ENCODE assay signal across 10 cellular contexts in genomic region chr19:41883463-41883820, GRCh38. TPM values are rescaled to one million over a fixed set of nuclear protein-coding genes. Genes with fewer than 3 reads are reported as not detected.
DNase-seq lines count a peak whose midpoint lies in the region; ATAC-seq and TF ChIP-seq lines count a peak whose summit lies in the region.
"Had no signal": no experiment of that assay in that cellular context is flagged by ENCODE, and none has a peak within 500 bp of the region (broad histone marks: within the 10 kb centered on the region; RNA-seq: fewer than 3 reads in every experiment).

No MANE protein-coding gene starts in this region.

- H3K27me3 ChIP-seq in GM06990 (replicated peaks; ENCODE audit: control insufficient read depth, insufficient read depth, low read length) (no peaks in the 10 kb centered on the region), esophagus squamous epithelium (no peaks in the 10 kb centered on the region), parathyroid adenoma (ENCODE audit: control insufficient read depth, insufficient read depth, low read length) (no peaks in the 10 kb centered on the region)

- peak overlapping the region; percentile 88 to 98 (median 95) for H3K4me3 Mint-ChIP-seq in T-cell

- 1% methylated on average over 15 to 23 of the region's 23 CpGs for WGBS in esophagus squamous epithelium, 2 donors

- H3K9me3 ChIP-seq in esophagus squamous epithelium: no peaks in the 10 kb centered on the region
- H3K9me3 ChIP-seq in parathyroid adenoma (ENCODE audit: control insufficient read depth, low read length): no peaks in the 10 kb centered on the region

- H3K9me3 Mint-ChIP-seq in T-cell: no peaks in the 10 kb centered on the region

- no peak overlapping the region for H3K9ac ChIP-seq in parathyroid adenoma

- H3K36me3 ChIP-seq in GM06990 (ENCODE audit: control insufficient read depth, insufficient read depth, low read length) (peaks cover 12% of the 10 kb centered on the region), esophagus squamous epithelium (peaks cover 0 to 11% (median 4%) of the 10 kb centered on the region in 3 donors), parathyroid adenoma (ENCODE audit: control insufficient read depth, insufficient read depth, low read length) (no peaks in the 10 kb centered on the region)

- TF ChIP-seq POLR2A in esophagus squamous epithelium (IDR thresholded peaks at IDR 0.05): no peak

- peaks cover 35% of the 10 kb centered on the region for H3K36me3 Mint-ChIP-seq in T-cell

- ATAC-seq in T-cell (replicated peaks in 1 of 4) (no peak), HG02870 (IDR thresholded peaks at IDR 0.05; ENCODE audit: unreplicated experiment) (no peak), HG03342 (IDR thresholded peaks at IDR 0.05; ENCODE audit: unreplicated experiment) (no peak)

- intact Hi-C loops in esophagus squamous epithelium (cut with DNase I): no loop called here

- H3K4me3 ChIP-seq in GM06990 (replicated peaks; ENCODE audit: low read depth, low read length) (peak overlapping the region; percentile 95), esophagus squamous epithelium (peak overlapping the region; percentile 59 to 98 (median 91)), parathyroid adenoma (ENCODE audit: low read depth, low read length) (peak overlapping the region; percentile 70)

- H3K27me3 Mint-ChIP-seq in T-cell: no peaks in the 10 kb centered on the region

- peak overlapping the region; percentile 97 to 98 for H3K27ac Mint-ChIP-seq in T-cell

- peaks cover 18 to 56% (median 25%) of the 10 kb centered on the region in 3 donors for H3K4me1 ChIP-seq in esophagus squamous epithelium
- peaks cover 10% of the 10 kb centered on the region for H3K4me1 ChIP-seq in parathyroid adenoma

- POLR2A ChIA-PET in T-cell (lab: Charles Lee): interaction anchor here (0.5 to 1.1 kb wide), 3 partner anchors 8 to 20 kb away, joined by 3 to 6 read pairs (median 4); no protein-coding TSS in a partner anchor

- TF ChIP-seq CTCF in GM06990 (IDR thresholded peaks at IDR 0.05; ENCODE audit: insufficient read depth, low read length, poor library complexity, severe bottlenecking): no peak
- TF ChIP-seq CTCF in esophagus squamous epithelium (IDR thresholded peaks at IDR 0.05): no peak
- no peak for TF ChIP-seq CTCF in parathyroid adenoma (IDR thresholded peaks at IDR 0.05)

- H2AFZ ChIP-seq in parathyroid adenoma: peak overlapping the region; percentile 95

- peaks cover 54 to 72% (median 67%) of the 10 kb centered on the region in 3 donors for H3K4me1 Mint-ChIP-seq in T-cell

- peak overlapping the region; percentile 81 for H3K4me2 ChIP-seq in parathyroid adenoma (ENCODE audit: low read length)

- H3K27ac ChIP-seq in esophagus squamous epithelium (peak overlapping the region; percentile 83 to 95 (median 91)), parathyroid adenoma (peak overlapping the region; percentile 42)

- DNase-seq in GM06990 (ENCODE audit: extremely low read depth, insufficient read length): no peak
- no peak for DNase-seq in T-cell
- DNase-seq in esophagus squamous epithelium (lab: John Stamatoyannopoulos, UW): no peak
- no peak for DNase-seq in NCI-H2029 treated with DMSO at 0.1 percent for 48 hours (lab: John Stamatoyannopoulos, UW)
- DNase-seq in cortex of kidney (lab: John Stamatoyannopoulos, UW): no peak

- CTCF ChIA-PET in T-cell (lab: Charles Lee): interaction anchor here in 1 of 2 donors (1.9 kb wide), 1 partner anchor 8 kb away, joined by 9 read pairs; no protein-coding TSS in a partner anchor

- peaks cover 17% of the 10 kb centered on the region for H3K79me2 ChIP-seq in parathyroid adenoma

RNA-seq across cellular contexts. Expression of gene ARHGEF1, which starts 0.5 kb away (rescaled TPM):
- total RNA-seq in T-cell (1,000 to 10,000 TPM; 1,130 to 1,360 (median 1,288) TPM), esophagus squamous epithelium (10 to 100 TPM; 31.0 to 59.5 (median 56.2) TPM)

RNA-seq across cellular contexts. Expression of gene CD79A, which starts 6.4 kb away (rescaled TPM):
- total RNA-seq in T-cell (10 to 100 TPM; 15.9 to 51.1 (median 19.0) TPM), esophagus squamous epithelium (1 to 10 TPM in 2 of 4 donors, not detected in 2; 1.7 to 3.1 TPM)
- total RNA-seq: H4 had no signal

RNA-seq across cellular contexts. Expression of gene RPS19, which starts 23.4 kb away (rescaled TPM):
- total RNA-seq in T-cell: 1,000 to 10,000 TPM; 3,043 to 4,286 (median 3,822) TPM
- total RNA-seq in esophagus squamous epithelium: 1,000 to 10,000 TPM in 3 of 4 donors, 100 to 1,000 TPM in 1; 922 to 1,801 (median 1,460) TPM

RNA-seq across cellular contexts. Expression of gene DMRTC2, which starts 38.6 kb away (rescaled TPM):
- not detected for total RNA-seq in T-cell
- total RNA-seq in esophagus squamous epithelium: not detected
- total RNA-seq: dermis microvascular lymphatic vessel endothelial cell, H4 had no signal

RNA-seq across cellular contexts. Expression of gene LYPD4, which starts 39.0 kb away (rescaled TPM):
- total RNA-seq in T-cell (not detected), esophagus squamous epithelium (not detected)
- total RNA-seq: dermis microvascular lymphatic vessel endothelial cell had no signal

Comparison
In these comparisons a context has a peak if more than half of its experiments do, and no peak if none do; other contexts are left out.
1. RNA of gene ARHGEF1, which starts 0.5 kb away (total RNA-seq): 1,130 to 1,360 TPM in T-cell; 31.0 to 59.5 TPM in esophagus squamous epithelium; every median in the first group is over 10 times any median in the second.
2. RNA of gene CD79A, which starts 6.4 kb away (total RNA-seq): 15.9 to 51.1 TPM in T-cell; 1.7 to 3.1 TPM in esophagus squamous epithelium; every median in the first group is over 4 times any median in the second.
3. Peak in every context shown above with its lines, with median percentiles within 50 percentile points of each other: H3K4me3 ChIP-seq.